23 cellular contexts compared by ENCODE assay signal in genomic region chr14:101394374-101394773, GRCh38.
"Had no signal": no experiment of that assay in that cellular context is flagged by ENCODE, and none has a peak within 500 bp of the region (broad histone marks: within the 10 kb centered on the region; RNA-seq: fewer than 3 reads in every experiment).

No MANE protein-coding gene starts in this region.

- H3K27ac Mint-ChIP-seq: dendritic cell treated with granulocyte-macrophage colony-stimulating factor and Interleukin-4, amounts not matched to agents 40 ng/mL and 50 ng/mL, for 4 days; effector memory CD8-positive, alpha-beta T cell; endodermal cell had no signal

- H3K27me3 ChIP-seq: colonic mucosa, esophagus squamous epithelium, gastrocnemius medialis had no signal

- H3K9me3 Mint-ChIP-seq: effector memory CD8-positive, alpha-beta T cell had no signal

- H3K4me3 ChIP-seq: colonic mucosa, esophagus squamous epithelium, gastrocnemius medialis, heart right ventricle, left lung, lower lobe of right lung had no signal

- H3K4me1 ChIP-seq: colonic mucosa, esophagus squamous epithelium, gastrocnemius medialis, heart right ventricle, left lung, lower lobe of right lung had no signal

- H3K9me3 ChIP-seq: colonic mucosa, gastrocnemius medialis, left lung, lower lobe of right lung had no signal

- H3K36me3 ChIP-seq: colonic mucosa, esophagus squamous epithelium, gastrocnemius medialis, heart right ventricle, left lung, lower lobe of right lung had no signal

- H3K4me3 Mint-ChIP-seq: dendritic cell treated with granulocyte-macrophage colony-stimulating factor and Interleukin-4, amounts not matched to agents 40 ng/mL and 50 ng/mL, for 4 days; effector memory CD8-positive, alpha-beta T cell; endodermal cell had no signal

- ATAC-seq: effector memory CD8-positive, alpha-beta T cell; esophagus mucosa; gastrocnemius medialis; heart right ventricle; left cardiac atrium; left lung; left ventricle myocardium superior; lower lobe of right lung had no signal

- DNase-seq: colonic mucosa; cortex of kidney; effector CD8-positive, alpha-beta T cell; effector memory CD8-positive, alpha-beta T cell; endodermal cell; erythroblast; esophagus squamous epithelium; foreskin fibroblast; foreskin melanocyte; gastrocnemius medialis; glutamatergic neuron; head of caudate nucleus; heart right ventricle; hippocampal formation; left cardiac atrium; left lung; left ventricle myocardium superior; lower lobe of right lung; mesendoderm; midbrain had no signal

- H3K27ac ChIP-seq: colonic mucosa, epithelial cell of prostate, esophagus squamous epithelium, gastrocnemius medialis, heart right ventricle, left lung, lower lobe of right lung had no signal
